ENCODE assay signal across 12 cellular contexts in genomic region chr20:20334489-20334888, GRCh38. TPM values are rescaled to one million over a fixed set of nuclear protein-coding genes. Genes with fewer than 3 reads are reported as not detected.
DNase-seq lines count a peak whose midpoint lies in the region; ATAC-seq and TF ChIP-seq lines count a peak whose summit lies in the region.
"Had no signal": no experiment of that assay in that cellular context is flagged by ENCODE, and none has a peak within 500 bp of the region (broad histone marks: within the 10 kb centered on the region; RNA-seq: fewer than 3 reads in every experiment).

No MANE protein-coding gene starts in this region.

- H3F3A ChIP-seq in Loucy (ENCODE audit: low read depth), result no peaks in the 10 kb centered on the region

- TF ChIP-seq CTCF in Loucy (conservative IDR thresholded peaks at IDR 0.05; ENCODE audit: low read length) (no peak), right lobe of liver (IDR thresholded peaks at IDR 0.05) (no peak), upper lobe of right lung (IDR thresholded peaks at IDR 0.05) (no peak)

- no peaks in the 10 kb centered on the region for H4K20me1 ChIP-seq in Loucy (ENCODE audit: insufficient read depth, low read length, poor library complexity, severe bottlenecking)

- H3K9me3 ChIP-seq in Loucy (ENCODE audit: insufficient read depth, low read depth, low read length) (no peaks in the 10 kb centered on the region), right lobe of liver (no peaks in the 10 kb centered on the region), upper lobe of right lung (no peaks in the 10 kb centered on the region)

- H2AFZ ChIP-seq in Loucy (ENCODE audit: low read length), result no peak overlapping the region
- H2AFZ ChIP-seq: neural progenitor cell had no signal

- H3K36me3 ChIP-seq in Loucy (ENCODE audit: insufficient read depth, low read length) (no peaks in the 10 kb centered on the region), right lobe of liver (no peaks in the 10 kb centered on the region), upper lobe of right lung (no peaks in the 10 kb centered on the region)
- H3K36me3 ChIP-seq: neural progenitor cell, WERI-Rb-1 had no signal

- H3K27ac ChIP-seq in right lobe of liver (no peak overlapping the region), upper lobe of right lung (no peak overlapping the region)
- H3K27ac ChIP-seq: C4-2B, neural progenitor cell, WERI-Rb-1 had no signal

- ATAC-seq in GM19452 (IDR thresholded peaks at IDR 0.05; ENCODE audit: unreplicated experiment) (peak; percentile 96), HG02943 (IDR thresholded peaks at IDR 0.05; ENCODE audit: low read depth, unreplicated experiment) (peak; percentile 90), right lobe of liver (no peak), upper lobe of right lung (no peak)
- ATAC-seq: activated naive CD8-positive, alpha-beta T cell treated with anti-CD3 and anti-CD28 coated beads, Interleukin-2, amount 50 U/mL, for 24 hours had no signal

- DNase-seq in anterior cingulate cortex (lab: John Stamatoyannopoulos, UW) (no peak), right lobe of liver (no peak), NCI-H2107 treated with DMSO at 0.1 percent for 48 hours (lab: John Stamatoyannopoulos, UW; ENCODE audit: unreplicated experiment) (no peak), upper lobe of right lung (no peak)
- DNase-seq: activated naive CD8-positive, alpha-beta T cell treated with anti-CD3 and anti-CD28 coated beads, Interleukin-2, amount 50 U/mL, for 24 hours; WERI-Rb-1 had no signal

- H3K4me2 ChIP-seq in Loucy (ENCODE audit: low read depth, low read length, poor library complexity, severe bottlenecking), result peak overlapping the region; percentile 26
- H3K4me2 ChIP-seq: neural progenitor cell had no signal

- H3K4me3 ChIP-seq in Loucy (ENCODE audit: low read length, poor library complexity, severe bottlenecking), result no peak overlapping the region
- H3K4me3 ChIP-seq in right lobe of liver, result no peak overlapping the region
- no peak overlapping the region for H3K4me3 ChIP-seq in upper lobe of right lung
- H3K4me3 ChIP-seq: neural progenitor cell had no signal

- H3K4me1 ChIP-seq in Loucy (ENCODE audit: insufficient read depth, low read length, poor library complexity, severe bottlenecking) (peaks cover 3% of the 10 kb centered on the region), right lobe of liver (no peaks in the 10 kb centered on the region), upper lobe of right lung (no peaks in the 10 kb centered on the region)

- no peaks in the 10 kb centered on the region for H3K27me3 ChIP-seq in Loucy (ENCODE audit: insufficient read depth, low read length, poor library complexity, severe bottlenecking)
- no peaks in the 10 kb centered on the region for H3K27me3 ChIP-seq in right lobe of liver
- no peaks in the 10 kb centered on the region for H3K27me3 ChIP-seq in upper lobe of right lung
- H3K27me3 ChIP-seq: neural progenitor cell had no signal

- peak; percentile 18 for TF ChIP-seq POLR2A in GM15510 (IDR thresholded peaks at IDR 0.05; ENCODE audit: borderline replicate concordance, extremely low read depth, insufficient read length)
- TF ChIP-seq POLR2A in right lobe of liver (IDR thresholded peaks at IDR 0.05), result no peak

- no peaks in the 10 kb centered on the region for H3K79me2 ChIP-seq in Loucy (ENCODE audit: insufficient read depth, low read length)

- intact Hi-C loops in right lobe of liver (cut with DNase I) (no loop called here), upper lobe of right lung (cut with DNase I) (no loop called here)

- no peaks in the 10 kb centered on the region for H3K9me2 ChIP-seq in Loucy (replicated peaks; ENCODE audit: low read depth, low read length)

- no peak overlapping the region for H3K9ac ChIP-seq in Loucy (ENCODE audit: low read depth, low read length, poor library complexity, severe bottlenecking)
- H3K9ac ChIP-seq: neural progenitor cell had no signal

- 20% methylated on average over 5 of the region's 5 CpGs for WGBS in right lobe of liver (ENCODE audit: insufficient coverage, low coverage, low lambda C conversion rate, missing lambda C conversion rate)

RNA-seq across cellular contexts. Expression of gene INSM1, which starts 33.4 kb away (rescaled TPM):
- not detected for total RNA-seq in right lobe of liver
- not detected for total RNA-seq in upper lobe of right lung

Comparison
In these comparisons a context has a peak if more than half of its experiments do, and no peak if none do; other contexts are left out.
1. ATAC-seq: peak in GM19452 (single experiment) and HG02943 (single experiment); none in right lobe of liver (0 of 4) and upper lobe of right lung (single experiment).